23 cellular contexts compared by ENCODE assay signal in genomic region chr11:28223994-28224393, GRCh38.
"Had no signal": no experiment of that assay in that cellular context is flagged by ENCODE, and none has a peak within 500 bp of the region (broad histone marks: within the 10 kb centered on the region; RNA-seq: fewer than 3 reads in every experiment).

No MANE protein-coding gene starts in this region.

- ATAC-seq: activated CD8-positive, alpha-beta memory T cell treated with anti-CD3 and anti-CD28 coated beads, Interleukin-2, amount 10 ng/mL, durations not matched to agents 7 days and 5 days; WTC11 had no signal

- DNase-seq: activated CD4-positive, alpha-beta T cell treated with anti-CD3 and anti-CD28 coated beads for 48 hours; activated CD4-positive, alpha-beta T cell treated with anti-CD3 and anti-CD28 coated beads, Interleukin-2, amount 50 U/mL, for 48 hours; activated CD4-positive, CD25-positive, alpha-beta regulatory T cell treated with anti-CD3 and anti-CD28 coated beads, Interleukin-2, amount 50 U/mL, for 72 hours; activated CD8-positive, alpha-beta memory T cell treated with anti-CD3 and anti-CD28 coated beads, Interleukin-2, amount 10 ng/mL, durations not matched to agents 7 days and 5 days; activated effector memory CD4-positive, alpha-beta T cell treated with Interleukin-2 at 50 U/mL for 16 hours; activated naive CD4-positive, alpha-beta T cell; activated T-cell treated with anti-CD3 and anti-CD28 coated beads, Interleukin-2, amount 50 U/mL, for 24 hours; aorta; central memory CD4-positive, alpha-beta T cell; MG63; MV-4-11; NCI-H1092 treated with DMSO at 0.1 percent for 48 hours; NCI-H1417 treated with DMSO at 0.1 percent for 48 hours; NCI-H1694; NCI-H2029; NCI-H2107; NCI-H2171 treated with DMSO at 0.1 percent for 48 hours; NCI-H226; NCI-H526 treated with DMSO at 0.1 percent for 48 hours; NK-92 treated with Interleukin-12 subunit alpha and Interleukin-12 subunit beta, amount 100 ng/mL, for 24 hours; PC-9; SHP77 treated with DMSO at 0.1 percent for 48 hours had no signal
